ENCODE assay signal across 8 cellular contexts in genomic region chr2:42567389-42567788, GRCh38. TPM values are rescaled to one million over a fixed set of nuclear protein-coding genes. Genes with fewer than 3 reads are reported as not detected.
DNase-seq lines count a peak whose midpoint lies in the region; ATAC-seq and TF ChIP-seq lines count a peak whose summit lies in the region.

No MANE protein-coding gene starts in this region.

- TF ChIP-seq CTCF in Peyer's patch (IDR thresholded peaks at IDR 0.05) (no peak), fibroblast of the aortic adventitia (IDR thresholded peaks at IDR 0.05; ENCODE audit: insufficient read depth, low read length) (no peak)

- TF ChIP-seq POLR2A in Peyer's patch (IDR thresholded peaks at IDR 0.05) = no peak

- H3K4me1 ChIP-seq in Peyer's patch = peaks cover 0 to 24% (median 0%) of the 10 kb centered on the region in 4 donors
- H3K4me1 ChIP-seq in skeletal muscle satellite cell (ENCODE audit: control insufficient read depth, insufficient read depth, low read length) = peaks cover 22% of the 10 kb centered on the region

- no peaks in the 10 kb centered on the region for H3K27me3 ChIP-seq in Peyer's patch
- no peaks in the 10 kb centered on the region for H3K27me3 ChIP-seq in skeletal muscle satellite cell (ENCODE audit: control insufficient read depth, insufficient read depth, low read length)

- peak overlapping the region; percentile 90 to 95 (median 92) for H3K27ac ChIP-seq in Peyer's patch

- no peaks in the 10 kb centered on the region for H3K9me3 ChIP-seq in Peyer's patch
- no peaks in the 10 kb centered on the region for H3K9me3 ChIP-seq in skeletal muscle satellite cell (replicated peaks; ENCODE audit: low read length)

- H3K9ac ChIP-seq in skeletal muscle satellite cell (ENCODE audit: low read depth, low read length) = peak overlapping the region; percentile 14

- H3K36me3 ChIP-seq in Peyer's patch (no peaks in the 10 kb centered on the region), skeletal muscle satellite cell (ENCODE audit: insufficient read depth, low read length) (no peaks in the 10 kb centered on the region)

- peak overlapping the region; percentile 15 for H3K4me2 ChIP-seq in skeletal muscle satellite cell (ENCODE audit: low read length)

- ATAC-seq in GM18870 (IDR thresholded peaks at IDR 0.05; ENCODE audit: unreplicated experiment) (peak; percentile 14), HG02610 (IDR thresholded peaks at IDR 0.05; ENCODE audit: unreplicated experiment) (no peak), GM21447 (IDR thresholded peaks at IDR 0.05; ENCODE audit: unreplicated experiment) (no peak)

- DNase-seq in Peyer's patch (no peak), fibroblast of the aortic adventitia (ENCODE audit: low read depth) (peak; percentile 42), occipital lobe (lab: John Stamatoyannopoulos, UW) (no peak), SIG-M5 (lab: John Stamatoyannopoulos, UW) (no peak)

- H3K4me3 ChIP-seq in Peyer's patch (peak overlapping the region in 1 of 4 donors; percentile 96), fibroblast of the aortic adventitia (ENCODE audit: low read depth, low read length) (no peak overlapping the region), skeletal muscle satellite cell (ENCODE audit: low read length) (no peak overlapping the region)

RNA-seq across cellular contexts. Expression of gene MTA3, which starts 1.0 kb away (rescaled TPM):
- 10 to 100 TPM; 20.0 to 87.5 (median 34.2) TPM for total RNA-seq in Peyer's patch
- total RNA-seq in fibroblast of the aortic adventitia (ENCODE audit: low replicate concordance) = 27.5 and 34.1 TPM in 2 replicates
- total RNA-seq in skeletal muscle satellite cell (2012; rRNA removed) = 15.1 and 17.5 TPM in 2 replicates
- 37.0 TPM for total RNA-seq in occipital lobe
